Comparison of ENCODE assay signal across 15 cellular contexts in genomic region chr15:78147566-78147965, GRCh38. TPM values are rescaled to one million over a fixed set of nuclear protein-coding genes. Genes with fewer than 3 reads are reported as not detected.
DNase-seq lines count a peak whose midpoint lies in the region; ATAC-seq and TF ChIP-seq lines count a peak whose summit lies in the region.
"Had no signal": no experiment of that assay in that cellular context is flagged by ENCODE, and none has a peak within 500 bp of the region (broad histone marks: within the 10 kb centered on the region; RNA-seq: fewer than 3 reads in every experiment).

No MANE protein-coding gene starts in this region.

- intact Hi-C loops in activated CD8-positive, alpha-beta T cell treated with anti-CD3 and anti-CD28 coated beads for 36 hours (cut with micrococcal nuclease): no loop called here
- intact Hi-C loops in left ventricle myocardium superior (cut with micrococcal nuclease): no loop called here

- H3K27ac Mint-ChIP-seq in activated naive CD4-positive, alpha-beta T cell treated with anti-CD3 and anti-CD28 coated beads, Interleukin-2, amount 10 ng/mL, durations not matched to agents 7 days and 5 days: no peak overlapping the region
- no peak overlapping the region for H3K27ac Mint-ChIP-seq in activated CD8-positive, alpha-beta T cell treated with anti-CD3 and anti-CD28 coated beads for 36 hours
- H3K27ac Mint-ChIP-seq in stimulated activated naive B cell treated with anti-CD40 and anti-IgM and Interleukin-4, amounts not matched to agents 10 μg/mL and 1 μg/mL and 100 μg/mL, for 72 hours: peak overlapping the region; percentile 72

- DNase-seq in activated naive CD4-positive, alpha-beta T cell treated with anti-CD3 and anti-CD28 coated beads, Interleukin-2, amount 10 ng/mL, durations not matched to agents 7 days and 5 days: no peak
- no peak for DNase-seq in activated naive CD4-positive, alpha-beta T cell treated with Interleukin-2 at 50 U/mL for 16 hours
- DNase-seq in activated CD8-positive, alpha-beta T cell treated with anti-CD3 and anti-CD28 coated beads for 36 hours: no peak
- DNase-seq in left ventricle myocardium superior (peak; percentile 65), RKO (ENCODE audit: low spot score) (no peak)
- DNase-seq in stimulated activated naive B cell treated with anti-CD40 and anti-IgM and Interleukin-4, amounts not matched to agents 10 μg/mL and 1 μg/mL and 100 μg/mL, for 72 hours: no peak
- no peak for DNase-seq in stimulated activated naive CD4-positive, alpha-beta T cell treated with Interleukin-2 at 50 U/mL for 16 hours (lab: John Stamatoyannopoulos, UW)
- no peak for DNase-seq in activated CD4-positive, alpha-beta T cell treated with anti-CD3 and anti-CD28 coated beads, Interleukin-2, amount 50 U/mL, for 4 hours
- DNase-seq: KG1; NCI-H2081; NK-92 treated with Interleukin-12 subunit alpha and Interleukin-12 subunit beta, amount 100 ng/mL, for 24 hours had no signal

- no peaks in the 10 kb centered on the region for H3K9me3 Mint-ChIP-seq in activated naive CD4-positive, alpha-beta T cell treated with anti-CD3 and anti-CD28 coated beads, Interleukin-2, amount 10 ng/mL, durations not matched to agents 7 days and 5 days
- H3K9me3 Mint-ChIP-seq in activated CD8-positive, alpha-beta T cell treated with anti-CD3 and anti-CD28 coated beads for 36 hours: no peaks in the 10 kb centered on the region
- no peaks in the 10 kb centered on the region for H3K9me3 Mint-ChIP-seq in stimulated activated naive B cell treated with anti-CD40 and anti-IgM and Interleukin-4, amounts not matched to agents 10 μg/mL and 1 μg/mL and 100 μg/mL, for 72 hours

- H3K27me3 Mint-ChIP-seq in activated naive CD4-positive, alpha-beta T cell treated with anti-CD3 and anti-CD28 coated beads, Interleukin-2, amount 10 ng/mL, durations not matched to agents 7 days and 5 days: no peaks in the 10 kb centered on the region
- no peaks in the 10 kb centered on the region for H3K27me3 Mint-ChIP-seq in activated CD8-positive, alpha-beta T cell treated with anti-CD3 and anti-CD28 coated beads for 36 hours
- no peaks in the 10 kb centered on the region for H3K27me3 Mint-ChIP-seq in stimulated activated naive B cell treated with anti-CD40 and anti-IgM and Interleukin-4, amounts not matched to agents 10 μg/mL and 1 μg/mL and 100 μg/mL, for 72 hours

- H3K4me1 Mint-ChIP-seq in activated naive CD4-positive, alpha-beta T cell treated with anti-CD3 and anti-CD28 coated beads, Interleukin-2, amount 10 ng/mL, durations not matched to agents 7 days and 5 days: peaks cover 37% of the 10 kb centered on the region
- H3K4me1 Mint-ChIP-seq in activated CD8-positive, alpha-beta T cell treated with anti-CD3 and anti-CD28 coated beads for 36 hours (ENCODE audit: low read depth): peaks cover 29% of the 10 kb centered on the region
- peaks cover 22 to 33% of the 10 kb centered on the region in 2 donors for H3K4me1 Mint-ChIP-seq in stimulated activated naive B cell treated with anti-CD40 and anti-IgM and Interleukin-4, amounts not matched to agents 10 μg/mL and 1 μg/mL and 100 μg/mL, for 72 hours

- no peak for ATAC-seq in activated CD8-positive, alpha-beta T cell treated with anti-CD3 and anti-CD28 coated beads for 36 hours
- peak; percentile 35 for ATAC-seq in left ventricle myocardium superior
- ATAC-seq in stimulated activated naive B cell treated with anti-CD40 and anti-IgM and Interleukin-4, amounts not matched to agents 10 μg/mL and 1 μg/mL and 100 μg/mL, for 72 hours (replicated peaks): no peak
- ATAC-seq: SK-N-SH treated with all-trans-retinoic acid at 6 μM for 48 hours had no signal

- H3K4me3 Mint-ChIP-seq in activated naive CD4-positive, alpha-beta T cell treated with anti-CD3 and anti-CD28 coated beads, Interleukin-2, amount 10 ng/mL, durations not matched to agents 7 days and 5 days: peak overlapping the region; percentile 6
- H3K4me3 Mint-ChIP-seq in activated CD8-positive, alpha-beta T cell treated with anti-CD3 and anti-CD28 coated beads for 36 hours: peak overlapping the region; percentile 96
- peak overlapping the region; percentile 35 to 89 for H3K4me3 Mint-ChIP-seq in stimulated activated naive B cell treated with anti-CD40 and anti-IgM and Interleukin-4, amounts not matched to agents 10 μg/mL and 1 μg/mL and 100 μg/mL, for 72 hours

- no peak for TF ChIP-seq CTCF in activated CD8-positive, alpha-beta T cell treated with anti-CD3 and anti-CD28 coated beads for 36 hours (IDR thresholded peaks at IDR 0.05)

- CTCF ChIA-PET in activated naive CD4-positive, alpha-beta T cell treated with anti-CD3 and anti-CD28 coated beads, Interleukin-2, amount 10 ng/mL, durations not matched to agents 7 days and 5 days (lab: Charles Lee): interaction anchor here (1.2 to 1.7 kb wide), 5 partner anchors 8 to 93 kb away, joined by 3 to 7 read pairs (median 4); no protein-coding TSS in a partner anchor
- CTCF ChIA-PET in activated CD8-positive, alpha-beta T cell treated with anti-CD3 and anti-CD28 coated beads for 36 hours (lab: Charles Lee): interaction anchor here (1.0 to 2.9 kb wide), 7 partner anchors 10 to 181 kb away, joined by 3 to 12 read pairs (median 3); no protein-coding TSS in a partner anchor

- POLR2A ChIA-PET in activated CD8-positive, alpha-beta T cell treated with anti-CD3 and anti-CD28 coated beads for 36 hours (lab: Charles Lee): interaction anchor here (0.9 to 1.3 kb wide), 4 partner anchors 9 to 21 kb away, joined by 3 to 7 read pairs (median 4); partner anchors contain the start of gene CIB2

- peaks cover 6% of the 10 kb centered on the region for H3K36me3 Mint-ChIP-seq in activated naive CD4-positive, alpha-beta T cell treated with anti-CD3 and anti-CD28 coated beads, Interleukin-2, amount 10 ng/mL, durations not matched to agents 7 days and 5 days
- H3K36me3 Mint-ChIP-seq in activated CD8-positive, alpha-beta T cell treated with anti-CD3 and anti-CD28 coated beads for 36 hours (ENCODE audit: low read depth): peaks cover 7% of the 10 kb centered on the region
- peaks cover 7 to 11% of the 10 kb centered on the region in 2 donors for H3K36me3 Mint-ChIP-seq in stimulated activated naive B cell treated with anti-CD40 and anti-IgM and Interleukin-4, amounts not matched to agents 10 μg/mL and 1 μg/mL and 100 μg/mL, for 72 hours

RNA-seq across cellular contexts. Expression of gene IDH3A, which starts 1.6 kb away (rescaled TPM):
- 100 to 1,000 TPM; 106 to 110 TPM for total RNA-seq in activated CD8-positive, alpha-beta T cell treated with anti-CD3 and anti-CD28 coated beads for 36 hours
- 470 TPM for total RNA-seq in left ventricle myocardium superior

RNA-seq across cellular contexts. Expression of gene CIB2, which starts 16.3 kb away (rescaled TPM):
- total RNA-seq in activated CD8-positive, alpha-beta T cell treated with anti-CD3 and anti-CD28 coated beads for 36 hours: 1 to 10 TPM; 1.6 TPM
- 16.4 TPM for total RNA-seq in left ventricle myocardium superior

RNA-seq across cellular contexts. Expression of gene SH2D7, which starts 55.2 kb away (rescaled TPM):
- not detected for total RNA-seq in activated CD8-positive, alpha-beta T cell treated with anti-CD3 and anti-CD28 coated beads for 36 hours
- total RNA-seq in left ventricle myocardium superior: not detected
- total RNA-seq: ascending aorta, mammary epithelial cell, posterior vena cava had no signal

Comparison
In these comparisons a context has a peak if more than half of its experiments do, and no peak if none do; other contexts are left out.
1. H3K4me3 Mint-ChIP-seq: peak in every context shown above with its lines; median percentile 96 in activated CD8-positive, alpha-beta T cell treated with anti-CD3 and anti-CD28 coated beads for 36 hours; 62 in stimulated activated naive B cell treated with anti-CD40 and anti-IgM and Interleukin-4, amounts not matched to agents 10 μg/mL and 1 μg/mL and 100 μg/mL, for 72 hours; 6 in activated naive CD4-positive, alpha-beta T cell treated with anti-CD3 and anti-CD28 coated beads, Interleukin-2, amount 10 ng/mL, durations not matched to agents 7 days and 5 days.